In the genomic region with DNA sequence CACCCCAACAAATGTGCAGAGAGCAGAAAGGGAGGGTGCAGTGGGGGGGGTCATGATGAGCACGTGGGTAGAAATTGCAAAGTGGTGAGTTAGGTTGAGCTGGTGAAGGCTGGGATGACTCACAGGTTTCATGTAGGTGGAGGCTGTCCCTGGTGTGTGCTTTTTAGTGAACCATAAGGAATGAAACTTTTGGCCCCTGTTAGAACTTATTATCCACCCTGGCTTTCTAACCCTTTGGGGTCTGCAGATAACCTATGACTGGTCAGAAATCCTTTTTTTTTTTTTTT, we compare ENCODE assay signal across 9 cellular contexts.
A peak's percentile ranks its signal among the peaks of the same experiment; 100 is the strongest.
DNase-seq lines count a peak whose midpoint lies in the region; ATAC-seq lines count a peak whose summit lies in the region.
"Had no signal": no experiment of that assay in that cellular context is flagged by ENCODE, and none has a peak within 500 bp of the region (broad histone marks: within the 10 kb centered on the region; RNA-seq: fewer than 3 reads in every experiment).

No MANE protein-coding gene starts in this region.

- H3K4me1 Mint-ChIP-seq in stimulated activated naive B cell treated with anti-CD40 and anti-IgM and Interleukin-4, amounts not matched to agents 10 μg/mL and 1 μg/mL and 100 μg/mL, for 72 hours, result peaks cover 21 to 28% of the 10 kb centered on the region in 2 donors
- H3K4me1 Mint-ChIP-seq: brain had no signal

- DNase-seq in AG20443 (ENCODE audit: low spot score), result peak; percentile 94
- DNase-seq in activated CD8-positive, alpha-beta memory T cell treated with anti-CD3 and anti-CD28 coated beads, Interleukin-2, amount 50 U/mL, for 4 hours, result peak; percentile 27
- peak; percentile 91 for DNase-seq in iris pigment epithelial cell (ENCODE audit: low read depth)
- DNase-seq in stimulated activated naive B cell treated with anti-CD40 and anti-IgM and Interleukin-4, amounts not matched to agents 10 μg/mL and 1 μg/mL and 100 μg/mL, for 72 hours, result no peak
- no peak for DNase-seq in C1 segment of cervical spinal cord (lab: John Stamatoyannopoulos, UW)
- no peak for DNase-seq in NCI-H1105 (lab: John Stamatoyannopoulos, UW)

- no peaks in the 10 kb centered on the region for H3K27me3 Mint-ChIP-seq in stimulated activated naive B cell treated with anti-CD40 and anti-IgM and Interleukin-4, amounts not matched to agents 10 μg/mL and 1 μg/mL and 100 μg/mL, for 72 hours

- H3K27ac Mint-ChIP-seq in stimulated activated naive B cell treated with anti-CD40 and anti-IgM and Interleukin-4, amounts not matched to agents 10 μg/mL and 1 μg/mL and 100 μg/mL, for 72 hours, result peak overlapping the region; percentile 83

- no peaks in the 10 kb centered on the region for H3K9me3 Mint-ChIP-seq in stimulated activated naive B cell treated with anti-CD40 and anti-IgM and Interleukin-4, amounts not matched to agents 10 μg/mL and 1 μg/mL and 100 μg/mL, for 72 hours
- H3K9me3 Mint-ChIP-seq: brain had no signal

- H3K36me3 Mint-ChIP-seq in stimulated activated naive B cell treated with anti-CD40 and anti-IgM and Interleukin-4, amounts not matched to agents 10 μg/mL and 1 μg/mL and 100 μg/mL, for 72 hours, result peaks cover 37 to 46% of the 10 kb centered on the region in 2 donors

- peak overlapping the region in 1 of 2 donors; percentile 41 for H3K4me3 Mint-ChIP-seq in stimulated activated naive B cell treated with anti-CD40 and anti-IgM and Interleukin-4, amounts not matched to agents 10 μg/mL and 1 μg/mL and 100 μg/mL, for 72 hours
- H3K4me3 Mint-ChIP-seq: brain had no signal

- peak; percentile 57 for ATAC-seq in HG02610 (IDR thresholded peaks at IDR 0.05; ENCODE audit: unreplicated experiment)
- ATAC-seq in stimulated activated naive B cell treated with anti-CD40 and anti-IgM and Interleukin-4, amounts not matched to agents 10 μg/mL and 1 μg/mL and 100 μg/mL, for 72 hours (replicated peaks), result peak; percentile 94 to 98
- ATAC-seq in GM21381 (IDR thresholded peaks at IDR 0.05; ENCODE audit: unreplicated experiment), result no peak

Comparison
In these comparisons a context has a peak if more than half of its experiments do, and no peak if none do; other contexts are left out.
1. DNase-seq: peak in AG20443 (single experiment), activated CD8-positive, alpha-beta memory T cell treated with anti-CD3 and anti-CD28 coated beads, Interleukin-2, amount 50 U/mL, for 4 hours (single experiment) and iris pigment epithelial cell (single experiment); none in stimulated activated naive B cell treated with anti-CD40 and anti-IgM and Interleukin-4, amounts not matched to agents 10 μg/mL and 1 μg/mL and 100 μg/mL, for 72 hours (single experiment), C1 segment of cervical spinal cord (0 of 14) and NCI-H1105 (single experiment).